In genomic region chr10:71216363-71216695, GRCh38 we compare ENCODE assay signal across 15 cellular contexts. TPM values are rescaled to one million over a fixed set of nuclear protein-coding genes. Genes with fewer than 3 reads are reported as not detected.
DNase-seq lines count a peak whose midpoint lies in the region; ATAC-seq, FAIRE-seq and TF ChIP-seq lines count a peak whose summit lies in the region.
"Had no signal": no experiment of that assay in that cellular context is flagged by ENCODE, and none has a peak within 500 bp of the region (broad histone marks: within the 10 kb centered on the region; RNA-seq: fewer than 3 reads in every experiment).

No MANE protein-coding gene starts in this region.

- no peaks in the 10 kb centered on the region for H3K36me3 Mint-ChIP-seq in activated naive CD8-positive, alpha-beta T cell treated with anti-CD3 and anti-CD28 coated beads for 36 hours
- no peaks in the 10 kb centered on the region for H3K36me3 Mint-ChIP-seq in activated naive CD8-positive, alpha-beta T cell treated with anti-CD3 and anti-CD28 coated beads, Interleukin-2, amount 50 U/mL, for 24 hours (ENCODE audit: low read depth)
- H3K36me3 Mint-ChIP-seq in memory B cell = no peaks in the 10 kb centered on the region
- H3K36me3 Mint-ChIP-seq: activated CD4-positive, alpha-beta memory T cell treated with anti-CD3 and anti-CD28 coated beads for 36 hours had no signal

- H3K36me3 ChIP-seq in bronchial epithelial cell (ENCODE audit: control insufficient read depth, insufficient read depth, low read length) = no peaks in the 10 kb centered on the region
- H3K36me3 ChIP-seq in thoracic aorta = no peaks in the 10 kb centered on the region

- H3K4me1 Mint-ChIP-seq in activated naive CD8-positive, alpha-beta T cell treated with anti-CD3 and anti-CD28 coated beads for 36 hours = peaks cover 14% of the 10 kb centered on the region
- H3K4me1 Mint-ChIP-seq in activated naive CD8-positive, alpha-beta T cell treated with anti-CD3 and anti-CD28 coated beads, Interleukin-2, amount 50 U/mL, for 24 hours = peaks cover 10% of the 10 kb centered on the region
- H3K4me1 Mint-ChIP-seq in memory B cell = peaks cover 9% of the 10 kb centered on the region

- no peak overlapping the region for H3K27ac Mint-ChIP-seq in activated naive CD8-positive, alpha-beta T cell treated with anti-CD3 and anti-CD28 coated beads for 36 hours
- no peak overlapping the region for H3K27ac Mint-ChIP-seq in activated naive CD8-positive, alpha-beta T cell treated with anti-CD3 and anti-CD28 coated beads, Interleukin-2, amount 50 U/mL, for 24 hours
- no peak overlapping the region for H3K27ac Mint-ChIP-seq in memory B cell
- H3K27ac Mint-ChIP-seq: activated CD4-positive, alpha-beta memory T cell treated with anti-CD3 and anti-CD28 coated beads for 36 hours; stimulated activated naive CD8-positive, alpha-beta T cell treated with anti-CD3 and anti-CD28 coated beads, Interleukin-15, Interleukin-2, amounts not matched to agents 100 ng/mL and 50 ng/mL, for 24 hours had no signal

- no peak for TF ChIP-seq CTCF in bronchial epithelial cell (IDR thresholded peaks at IDR 0.05; ENCODE audit: insufficient read depth, low read length, severe bottlenecking)
- no peak for TF ChIP-seq CTCF in thoracic aorta (IDR thresholded peaks at IDR 0.05)

- peak overlapping the region; percentile 43 for H3K4me3 Mint-ChIP-seq in activated naive CD8-positive, alpha-beta T cell treated with anti-CD3 and anti-CD28 coated beads for 36 hours
- H3K4me3 Mint-ChIP-seq in activated naive CD8-positive, alpha-beta T cell treated with anti-CD3 and anti-CD28 coated beads, Interleukin-2, amount 50 U/mL, for 24 hours = no peak overlapping the region
- H3K4me3 Mint-ChIP-seq in memory B cell = peak overlapping the region; percentile 24
- H3K4me3 Mint-ChIP-seq: activated CD4-positive, alpha-beta memory T cell treated with anti-CD3 and anti-CD28 coated beads for 36 hours; stimulated activated naive CD8-positive, alpha-beta T cell treated with anti-CD3 and anti-CD28 coated beads, Interleukin-15, Interleukin-2, amounts not matched to agents 100 ng/mL and 50 ng/mL, for 24 hours had no signal

- no peaks in the 10 kb centered on the region for H3K9me3 Mint-ChIP-seq in activated naive CD8-positive, alpha-beta T cell treated with anti-CD3 and anti-CD28 coated beads for 36 hours
- no peaks in the 10 kb centered on the region for H3K9me3 Mint-ChIP-seq in activated naive CD8-positive, alpha-beta T cell treated with anti-CD3 and anti-CD28 coated beads, Interleukin-2, amount 50 U/mL, for 24 hours
- H3K9me3 Mint-ChIP-seq in memory B cell = no peaks in the 10 kb centered on the region
- H3K9me3 Mint-ChIP-seq: activated CD4-positive, alpha-beta memory T cell treated with anti-CD3 and anti-CD28 coated beads for 36 hours; stimulated activated naive CD8-positive, alpha-beta T cell treated with anti-CD3 and anti-CD28 coated beads, Interleukin-15, Interleukin-2, amounts not matched to agents 100 ng/mL and 50 ng/mL, for 24 hours had no signal

- H3K27me3 ChIP-seq in bronchial epithelial cell (ENCODE audit: control insufficient read depth, insufficient read depth, low read length) = peaks cover 2% of the 10 kb centered on the region
- no peaks in the 10 kb centered on the region for H3K27me3 ChIP-seq in thoracic aorta (replicated peaks; ENCODE audit: insufficient read depth)

- peaks cover 68% of the 10 kb centered on the region for H3K27me3 Mint-ChIP-seq in activated naive CD8-positive, alpha-beta T cell treated with anti-CD3 and anti-CD28 coated beads for 36 hours
- H3K27me3 Mint-ChIP-seq in activated naive CD8-positive, alpha-beta T cell treated with anti-CD3 and anti-CD28 coated beads, Interleukin-2, amount 50 U/mL, for 24 hours = peaks cover 66% of the 10 kb centered on the region
- H3K27me3 Mint-ChIP-seq in memory B cell = peaks cover 27% of the 10 kb centered on the region

- peak overlapping the region; percentile 18 to 52 for H3K27ac ChIP-seq in thoracic aorta

- H3K4me3 ChIP-seq in bronchial epithelial cell (ENCODE audit: low read depth, low read length) (peak overlapping the region; percentile 43), thoracic aorta (peak overlapping the region; percentile 87)

- in situ Hi-C loops in KBM-7 (cut with MboI; ENCODE audit: low pct_unique_long_range_greater_than_20kb, low sequenced_read_pairs) = loop anchor here (25.0 kb wide), 1 partner anchor 304 kb away; no protein-coding TSS in a partner anchor

- FAIRE-seq in bronchial epithelial cell (lab: Jason Lieb, UNC) = no peak
- FAIRE-seq: A549 had no signal

- no peak for DNase-seq in activated naive CD8-positive, alpha-beta T cell treated with anti-CD3 and anti-CD28 coated beads for 36 hours
- no peak for DNase-seq in activated naive CD8-positive, alpha-beta T cell treated with anti-CD3 and anti-CD28 coated beads, Interleukin-2, amount 50 U/mL, for 24 hours
- no peak for DNase-seq in bronchial epithelial cell (ENCODE audit: low read depth)
- DNase-seq in memory B cell (ENCODE audit: low spot score in 2 of 2) = no peak
- no peak for DNase-seq in thoracic aorta (ENCODE audit: low spot score)
- no peak for DNase-seq in KBM-7
- DNase-seq in OCI-M2 (lab: John Stamatoyannopoulos, UW; ENCODE audit: unreplicated experiment) = no peak
- DNase-seq: activated CD4-positive, alpha-beta memory T cell treated with anti-CD3 and anti-CD28 coated beads for 36 hours; NCI-H2029; occipital lobe; stimulated activated CD4-positive, alpha-beta T cell treated with anti-CD3 and anti-CD28 coated beads, Interleukin-2, amount 100 ng/mL, for 48 hours; T-helper 1 cell had no signal

- no peak for ATAC-seq in activated naive CD8-positive, alpha-beta T cell treated with anti-CD3 and anti-CD28 coated beads, Interleukin-2, amount 50 U/mL, for 24 hours
- ATAC-seq in memory B cell (ENCODE audit: low read depth) (no peak), thoracic aorta (ENCODE audit: insufficient number of reproducible peaks, low FRiP score, low read depth) (no peak), HG03045 (IDR thresholded peaks at IDR 0.05; ENCODE audit: unreplicated experiment) (no peak)
- ATAC-seq: A549 had no signal

- H3K4me1 ChIP-seq in thoracic aorta (ENCODE audit: control insufficient read depth in 1 of 2, low read depth in 2 of 2) = peaks cover 3 to 46% of the 10 kb centered on the region in 2 donors

- no peaks in the 10 kb centered on the region for H3K9me3 ChIP-seq in thoracic aorta
- H3K9me3 ChIP-seq: A549 had no signal

RNA-seq across cellular contexts. Expression of gene UNC5B, which starts 4.0 kb away (rescaled TPM):
- under 1 TPM in 1 of 2 experiments, not detected in 1; 0.04 TPM for total RNA-seq in activated naive CD8-positive, alpha-beta T cell treated with anti-CD3 and anti-CD28 coated beads for 36 hours
- total RNA-seq in bronchial epithelial cell (36.6 and 62.5 TPM in 2 replicates), thoracic aorta (10 to 100 TPM; 18.3 to 24.2 TPM)

Comparison
In these comparisons a context has a peak if more than half of its experiments do, and no peak if none do; other contexts are left out.
1. RNA of gene UNC5B, which starts 4.0 kb away (total RNA-seq): 36.6 to 62.5 TPM in bronchial epithelial cell and 18.3 to 24.2 TPM in thoracic aorta; 0.04 TPM in activated naive CD8-positive, alpha-beta T cell treated with anti-CD3 and anti-CD28 coated beads for 36 hours; every median in the first group is over 10 times any median in the second.